Comparison of ENCODE assay signal across 1 cellular context in the genomic region with DNA sequence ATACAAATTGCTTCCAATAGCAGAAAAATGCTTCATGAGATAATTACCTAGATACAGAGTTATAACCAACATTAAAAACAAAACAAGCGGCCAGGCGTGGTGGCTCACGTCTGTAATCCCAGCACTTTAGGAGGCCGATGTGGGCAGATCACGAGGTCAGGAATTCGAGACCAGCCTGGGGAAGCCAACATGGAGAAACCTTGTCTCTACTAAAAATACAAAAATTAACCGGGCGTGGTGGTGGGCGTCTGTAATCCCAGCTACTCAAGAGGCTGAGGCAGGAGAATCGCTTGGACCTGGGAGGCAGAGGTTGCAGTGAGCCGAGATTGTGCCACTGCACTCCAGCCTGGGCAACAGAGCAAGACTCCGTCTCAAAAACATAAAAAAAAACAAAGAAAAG.
TF ChIP-seq lines count a peak whose summit lies in the region.

No MANE protein-coding gene starts in this region.

TF ChIP-seq in K562, 482 proteins besides CTCF, POLR2A, EP300 and RAD21:
- TF ChIP-seq HLTF (IDR thresholded peaks at IDR 0.05) (0 out of 2 replicates have a peak, but pooled peaks have one; percentile 48), BCOR (IDR thresholded peaks at IDR 0.05) (peak; percentile 28; the same call in 1 of the 2 replicates), ZNF121 (CRISPR knock-in tag; conservative IDR thresholded peaks at IDR 0.05) (0 out of 2 replicates have a peak, but pooled peaks have one; percentile 5)
TF ChIP-seq in K562: peak in this region for 3; not testable (repeated sequence) for 479.
